ENCODE assay signal across 8 cellular contexts in genomic region chr3:84958495-84959469, GRCh38. TPM values are rescaled to one million over a fixed set of nuclear protein-coding genes. Genes with fewer than 3 reads are reported as not detected.
DNase-seq lines count a peak whose midpoint lies in the region; ATAC-seq and TF ChIP-seq lines count a peak whose summit lies in the region.

CADM2 (plus strand) TSS chr3:84958989.

- TF ChIP-seq CTCF in epithelial cell of proximal tubule (conservative IDR thresholded peaks at IDR 0.05; ENCODE audit: low read depth, low read length), result peak; percentile 15

- H3K4me3 ChIP-seq in BLaER1 (peak within 1 kb of the TSS; percentile 76), epithelial cell of proximal tubule (ENCODE audit: low read depth, low read length) (peak within 1 kb of the TSS; percentile 60)

- no peaks in the 10 kb centered on the region for H3K36me3 Mint-ChIP-seq in activated T-cell treated with anti-CD3 and anti-CD28 coated beads, Interleukin-2, amount 50 U/mL, for 24 hours (ENCODE audit: low read depth)

- DNase-seq in NCI-H82 treated with DMSO at 0.1 percent for 48 hours (lab: John Stamatoyannopoulos, UW; ENCODE audit: unreplicated experiment) (peak; percentile 50), epithelial cell of proximal tubule (ENCODE audit: low read depth) (peak; percentile 9), midbrain (lab: John Stamatoyannopoulos, UW) (peak; percentile 94)
- DNase-seq in activated T-cell treated with anti-CD3 and anti-CD28 coated beads, Interleukin-2, amount 50 U/mL, for 24 hours, result peak; percentile 74
- peak; percentile 35 for DNase-seq in stimulated activated CD8-positive, alpha-beta memory T cell treated with anti-CD3 and anti-CD28 coated beads, Interleukin-15, amount 100 ng/mL, for 24 hours (ENCODE audit: low read depth)

- H3K27me3 Mint-ChIP-seq in activated T-cell treated with anti-CD3 and anti-CD28 coated beads, Interleukin-2, amount 50 U/mL, for 24 hours, result peaks cover 57% of the 10 kb centered on the region

- peak within 1 kb of the TSS; percentile 71 for H3K4me3 Mint-ChIP-seq in activated T-cell treated with anti-CD3 and anti-CD28 coated beads, Interleukin-2, amount 50 U/mL, for 24 hours

- no peaks in the 10 kb centered on the region for H3K36me3 ChIP-seq in BLaER1

- peak within 1 kb of the TSS; percentile 91 for H3K4me2 ChIP-seq in BLaER1

- ATAC-seq in GM19372 (IDR thresholded peaks at IDR 0.05; ENCODE audit: low read depth, unreplicated experiment) (peak; percentile 80), HG03469 (IDR thresholded peaks at IDR 0.05; ENCODE audit: unreplicated experiment) (peak; percentile 83)

- no peak within 1 kb of the TSS; the same call in 1 of the 2 replicates for H3K27ac ChIP-seq in BLaER1

- H3K4me1 Mint-ChIP-seq in activated T-cell treated with anti-CD3 and anti-CD28 coated beads, Interleukin-2, amount 50 U/mL, for 24 hours (ENCODE audit: low read depth), result peaks cover 19% of the 10 kb centered on the region

- peak within 1 kb of the TSS; percentile 60; the same call in 1 of the 2 replicates for H3K9ac ChIP-seq in BLaER1

- no peaks in the 10 kb centered on the region for H4K20me1 ChIP-seq in BLaER1

- H3K4me1 ChIP-seq in BLaER1, result peaks cover 24% of the 10 kb centered on the region

- peaks cover 6% of the 10 kb centered on the region for H3K9me3 Mint-ChIP-seq in activated T-cell treated with anti-CD3 and anti-CD28 coated beads, Interleukin-2, amount 50 U/mL, for 24 hours

- H3K9me3 ChIP-seq in BLaER1, result no peaks in the 10 kb centered on the region

- H3K27me3 ChIP-seq in BLaER1, result peaks cover 17% of the 10 kb centered on the region

- no peak within 1 kb of the TSS for H3K27ac Mint-ChIP-seq in activated T-cell treated with anti-CD3 and anti-CD28 coated beads, Interleukin-2, amount 50 U/mL, for 24 hours

RNA-seq across cellular contexts. Expression of gene CADM2, which starts in this region (rescaled TPM):
- total RNA-seq in epithelial cell of proximal tubule, result not detected in 2 replicates

Comparison
In these comparisons a context has a peak if more than half of its experiments do, and no peak if none do; other contexts are left out.
1. Peak in DNase-seq and H3K4me3 ChIP-seq in epithelial cell of proximal tubule; RNA of the gene not detected or under 1 TPM.
2. DNase-seq: peak in every context shown above with its lines; median percentile 94 in midbrain; 74 in activated T-cell treated with anti-CD3 and anti-CD28 coated beads, Interleukin-2, amount 50 U/mL, for 24 hours; 50 in NCI-H82 treated with DMSO at 0.1 percent for 48 hours; 35 in stimulated activated CD8-positive, alpha-beta memory T cell treated with anti-CD3 and anti-CD28 coated beads, Interleukin-15, amount 100 ng/mL, for 24 hours; 9 in epithelial cell of proximal tubule.